15 cellular contexts compared by ENCODE assay signal in the genomic region with DNA sequence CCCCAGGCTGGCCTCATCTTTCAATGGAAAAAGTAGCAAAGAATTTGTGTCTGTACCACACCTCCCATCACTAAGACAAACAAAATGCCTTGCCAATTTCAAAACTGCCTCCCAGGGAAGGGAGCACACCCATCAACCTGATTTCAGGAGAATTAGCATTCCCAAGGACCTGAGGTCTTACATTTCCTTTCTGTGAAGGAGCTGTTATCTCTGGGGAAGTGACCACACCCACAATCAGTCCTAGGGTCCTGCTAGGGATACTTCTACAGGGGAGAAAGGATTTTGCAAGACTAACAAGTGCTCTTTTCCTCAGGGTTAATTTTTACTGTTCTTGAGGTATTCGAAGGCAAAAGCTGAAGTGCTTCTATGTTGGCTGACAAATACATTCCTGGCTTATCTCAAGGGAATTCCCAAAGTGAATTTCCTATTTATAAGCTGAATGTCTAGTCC.
A peak's percentile ranks its signal among the peaks of the same experiment; 100 is the strongest.
DNase-seq lines count a peak whose midpoint lies in the region; ATAC-seq and TF ChIP-seq lines count a peak whose summit lies in the region.
"Had no signal": no experiment of that assay in that cellular context is flagged by ENCODE, and none has a peak within 500 bp of the region (broad histone marks: within the 10 kb centered on the region; RNA-seq: fewer than 3 reads in every experiment).

No MANE protein-coding gene starts in this region.

- WGBS in H9 (ENCODE audit: extremely low coverage, insufficient read length, low lambda C conversion rate), result no CpG with 5 or more reads among the region's 1 CpG
- 5% methylated on average over 1 of the region's 1 CpG for WGBS in hepatocyte (ENCODE audit: low lambda C conversion rate, missing lambda C conversion rate)
- WGBS in esophagus squamous epithelium, 2 donors, result 0 to 54% methylated on average over 1 of the region's 1 CpG
- 8 to 31% methylated on average over 1 of the region's 1 CpG for WGBS in lower leg skin, 2 donors

- no peaks in the 10 kb centered on the region for H3K9me2 ChIP-seq in hepatocyte (replicated peaks; ENCODE audit: insufficient read depth)

- H3K4me3 Mint-ChIP-seq in H9, result no peak overlapping the region
- H3K4me3 Mint-ChIP-seq: activated CD4-positive, alpha-beta T cell treated with anti-CD3 and anti-CD28 coated beads, Interleukin-2, amount 10 ng/mL, durations not matched to agents 24 days and 14 days; activated naive CD8-positive, alpha-beta T cell; B cell; naive thymus-derived CD4-positive, alpha-beta T cell had no signal

- H3K9me3 ChIP-seq in H9 (ENCODE audit: control insufficient read depth, low read depth, low read length) (no peaks in the 10 kb centered on the region), hepatocyte (ENCODE audit: low read depth) (no peaks in the 10 kb centered on the region), parathyroid adenoma (ENCODE audit: control insufficient read depth, low read length) (no peaks in the 10 kb centered on the region), esophagus squamous epithelium (no peaks in the 10 kb centered on the region)

- H3K27me3 Mint-ChIP-seq in H9 (ENCODE audit: low read depth), result no peaks in the 10 kb centered on the region
- H3K27me3 Mint-ChIP-seq: activated naive CD8-positive, alpha-beta T cell; B cell had no signal

- no peak overlapping the region for H3K23ac ChIP-seq in H9 (ENCODE audit: insufficient read length, low read depth, low read length)

- no peak overlapping the region for H3K4ac ChIP-seq in H9 (ENCODE audit: low read depth, low read length)

- H3K9ac ChIP-seq in H9 (ENCODE audit: extremely low read depth, insufficient read length, low read length) (no peak overlapping the region), parathyroid adenoma (no peak overlapping the region)

- no peak overlapping the region for H3K14ac ChIP-seq in H9 (ENCODE audit: insufficient read depth, low read length)

- H2AK5ac ChIP-seq in H9 (ENCODE audit: insufficient read length, low read length), result no peak overlapping the region

- H3K4me1 Mint-ChIP-seq in H9, result peaks cover 38 to 41% of the 10 kb centered on the region in 2 experiments
- H3K4me1 Mint-ChIP-seq: B cell had no signal

- H3K27ac Mint-ChIP-seq in H9, result peak overlapping the region in 2 of 3 experiments; percentile 26 to 86; a peak in 2 of 7 replicates
- H3K27ac Mint-ChIP-seq: activated CD4-positive, alpha-beta T cell treated with anti-CD3 and anti-CD28 coated beads, Interleukin-2, amount 10 ng/mL, durations not matched to agents 24 days and 14 days; activated naive CD8-positive, alpha-beta T cell; B cell; naive thymus-derived CD4-positive, alpha-beta T cell had no signal

- H2BK20ac ChIP-seq in H9 (ENCODE audit: low read depth, low read length, poor library complexity, severe bottlenecking), result no peak overlapping the region

- no peak overlapping the region for H3K18ac ChIP-seq in H9 (ENCODE audit: insufficient read length, low read depth, low read length)

- H3K79me1 ChIP-seq in H9 (ENCODE audit: insufficient read depth, low read depth, low read length, poor library complexity, severe bottlenecking), result no peaks in the 10 kb centered on the region

- no peak overlapping the region for H2BK5ac ChIP-seq in H9 (ENCODE audit: insufficient read length, low read length)

- intact Hi-C loops in esophagus squamous epithelium (cut with DNase I) (no loop called here), lower leg skin (cut with DNase I; ENCODE audit: low total_unique reads) (no loop called here)

- no peak overlapping the region for H3K4me2 ChIP-seq in H9 (ENCODE audit: insufficient read depth, insufficient read length, low read length)
- no peak overlapping the region for H3K4me2 ChIP-seq in hepatocyte
- no peak overlapping the region for H3K4me2 ChIP-seq in parathyroid adenoma (ENCODE audit: low read length)

- no peak overlapping the region for H4K8ac ChIP-seq in H9 (replicated peaks; ENCODE audit: insufficient read length, low read depth, low read length)

- no peak overlapping the region for H3K4me3 ChIP-seq in astrocyte of the spinal cord (ENCODE audit: low read depth, low read length)
- H3K4me3 ChIP-seq in hepatocyte, result no peak overlapping the region
- H3K4me3 ChIP-seq in parathyroid adenoma (ENCODE audit: low read depth, low read length), result no peak overlapping the region
- no peak overlapping the region for H3K4me3 ChIP-seq in esophagus squamous epithelium
- H3K4me3 ChIP-seq in lower leg skin (ENCODE audit: low read depth, poor library complexity, severe bottlenecking), result no peak overlapping the region

- TF ChIP-seq POLR2A in esophagus squamous epithelium (IDR thresholded peaks at IDR 0.05) (no peak), lower leg skin (IDR thresholded peaks at IDR 0.05) (no peak)

- no peak overlapping the region for H2BK15ac ChIP-seq in H9 (ENCODE audit: low read depth, low read length)

- no peak for ATAC-seq in GM21447 (IDR thresholded peaks at IDR 0.05; ENCODE audit: unreplicated experiment)
- ATAC-seq: naive thymus-derived CD4-positive, alpha-beta T cell had no signal

- H3K4me1 ChIP-seq in H9 (ENCODE audit: insufficient read depth, low read length) (peaks cover 6% of the 10 kb centered on the region; the same call in 1 of the 2 replicates), hepatocyte (ENCODE audit: insufficient read depth) (peaks cover 4% of the 10 kb centered on the region), parathyroid adenoma (peaks cover 45% of the 10 kb centered on the region), esophagus squamous epithelium (peaks cover 0 to 5% (median 3%) of the 10 kb centered on the region in 3 donors)

- no peaks in the 10 kb centered on the region for H4K20me1 ChIP-seq in H9 (ENCODE audit: control insufficient read depth, insufficient read depth, insufficient read length)
- H4K20me1 ChIP-seq in hepatocyte (ENCODE audit: insufficient read depth, poor library complexity, severe bottlenecking), result no peaks in the 10 kb centered on the region

- DNase-seq in H9 (peak; percentile 41), astrocyte of the spinal cord (ENCODE audit: low read depth, low spot score) (peak; percentile 40), hepatocyte (ENCODE audit: low spot score) (no peak), esophagus squamous epithelium (lab: John Stamatoyannopoulos, UW) (no peak), lower leg skin (ENCODE audit: low spot score in 2 of 2) (no peak), SHP77 treated with DMSO at 0.1 percent for 48 hours (lab: John Stamatoyannopoulos, UW) (no peak)
- DNase-seq: activated CD4-positive, alpha-beta T cell treated with anti-CD3 and anti-CD28 coated beads, Interleukin-2, amount 10 ng/mL, durations not matched to agents 24 days and 14 days; Calu3; MV-4-11; naive thymus-derived CD4-positive, alpha-beta T cell; SIG-M5 had no signal

- no peak overlapping the region for H2BK12ac ChIP-seq in H9 (ENCODE audit: insufficient read length, low read depth, low read length)

- TF ChIP-seq CTCF in H9 (conservative IDR thresholded peaks at IDR 0.05) (no peak), astrocyte of the spinal cord (IDR thresholded peaks at IDR 0.05; ENCODE audit: low read depth, low read length) (no peak), hepatocyte (IDR thresholded peaks at IDR 0.05; ENCODE audit: poor library complexity) (no peak), parathyroid adenoma (IDR thresholded peaks at IDR 0.05) (no peak), esophagus squamous epithelium (IDR thresholded peaks at IDR 0.05) (no peak), lower leg skin (IDR thresholded peaks at IDR 0.05) (no peak)

- H4K91ac ChIP-seq in H9 (ENCODE audit: insufficient read length, low read depth, low read length), result no peak overlapping the region

- H2AFZ ChIP-seq in H9 (ENCODE audit: low read length) (no peak overlapping the region), hepatocyte (no peak overlapping the region), parathyroid adenoma (peak overlapping the region; percentile 72)

- no peaks in the 10 kb centered on the region for H3K79me2 ChIP-seq in H9 (ENCODE audit: insufficient read depth, low read length)
- H3K79me2 ChIP-seq in hepatocyte, result no peaks in the 10 kb centered on the region
- peaks cover 2% of the 10 kb centered on the region for H3K79me2 ChIP-seq in parathyroid adenoma

- H3K56ac ChIP-seq in H9 (ENCODE audit: insufficient read length, low read depth, low read length), result no peak overlapping the region

- no peaks in the 10 kb centered on the region for H3K36me3 Mint-ChIP-seq in H9 (ENCODE audit: insufficient read depth in 1 of 3, low read depth in 3 of 3)

- no peaks in the 10 kb centered on the region for H3K27me3 ChIP-seq in H9 (ENCODE audit: insufficient read depth, low read length)
- H3K27me3 ChIP-seq in hepatocyte, result no peaks in the 10 kb centered on the region
- H3K27me3 ChIP-seq in parathyroid adenoma (ENCODE audit: control insufficient read depth, insufficient read depth, low read length), result no peaks in the 10 kb centered on the region
- H3K27me3 ChIP-seq in esophagus squamous epithelium, result no peaks in the 10 kb centered on the region

- no peak overlapping the region for H3T11ph ChIP-seq in H9 (ENCODE audit: low read length)

- in situ Hi-C loops in astrocyte of the spinal cord (cut with HindIII; ENCODE audit: low sequenced_read_pairs), result no loop called here

- H3K9me3 Mint-ChIP-seq in H9, result no peaks in the 10 kb centered on the region
- H3K9me3 Mint-ChIP-seq: activated CD4-positive, alpha-beta T cell treated with anti-CD3 and anti-CD28 coated beads, Interleukin-2, amount 10 ng/mL, durations not matched to agents 24 days and 14 days had no signal

- no peak overlapping the region for H2BK120ac ChIP-seq in H9 (ENCODE audit: low read depth, low read length, poor library complexity, severe bottlenecking)

- H3K27ac ChIP-seq in H9 (ENCODE audit: insufficient read length, low read depth, low read length), result no peak overlapping the region
- peak overlapping the region; percentile 24 for H3K27ac ChIP-seq in hepatocyte
- peak overlapping the region; percentile 82 for H3K27ac ChIP-seq in parathyroid adenoma
- H3K27ac ChIP-seq in esophagus squamous epithelium, result no peak overlapping the region

- H3K23me2 ChIP-seq in H9 (ENCODE audit: insufficient read length, low read depth, low read length, poor library complexity, severe bottlenecking), result no peaks in the 10 kb centered on the region

- no peaks in the 10 kb centered on the region for H3K36me3 ChIP-seq in hepatocyte (replicated peaks; ENCODE audit: insufficient read depth, low read depth)
- no peaks in the 10 kb centered on the region for H3K36me3 ChIP-seq in parathyroid adenoma (ENCODE audit: control insufficient read depth, insufficient read depth, low read length)
- no peaks in the 10 kb centered on the region for H3K36me3 ChIP-seq in esophagus squamous epithelium

- H4K5ac ChIP-seq in H9 (ENCODE audit: insufficient read length, low read depth, low read length), result no peak overlapping the region

Comparison
In these comparisons a context has a peak if more than half of its experiments do, and no peak if none do; other contexts are left out.
1. DNase-seq: peak in H9 (single experiment) and astrocyte of the spinal cord (single experiment); none in hepatocyte (single experiment), esophagus squamous epithelium (single experiment), lower leg skin (0 of 2) and SHP77 treated with DMSO at 0.1 percent for 48 hours (single experiment).
2. H3K27ac ChIP-seq: peak in hepatocyte (single experiment) and parathyroid adenoma (single experiment); none in H9 (single experiment) and esophagus squamous epithelium (0 of 4).